1 cellular context compared by ENCODE assay signal in the genomic region with DNA sequence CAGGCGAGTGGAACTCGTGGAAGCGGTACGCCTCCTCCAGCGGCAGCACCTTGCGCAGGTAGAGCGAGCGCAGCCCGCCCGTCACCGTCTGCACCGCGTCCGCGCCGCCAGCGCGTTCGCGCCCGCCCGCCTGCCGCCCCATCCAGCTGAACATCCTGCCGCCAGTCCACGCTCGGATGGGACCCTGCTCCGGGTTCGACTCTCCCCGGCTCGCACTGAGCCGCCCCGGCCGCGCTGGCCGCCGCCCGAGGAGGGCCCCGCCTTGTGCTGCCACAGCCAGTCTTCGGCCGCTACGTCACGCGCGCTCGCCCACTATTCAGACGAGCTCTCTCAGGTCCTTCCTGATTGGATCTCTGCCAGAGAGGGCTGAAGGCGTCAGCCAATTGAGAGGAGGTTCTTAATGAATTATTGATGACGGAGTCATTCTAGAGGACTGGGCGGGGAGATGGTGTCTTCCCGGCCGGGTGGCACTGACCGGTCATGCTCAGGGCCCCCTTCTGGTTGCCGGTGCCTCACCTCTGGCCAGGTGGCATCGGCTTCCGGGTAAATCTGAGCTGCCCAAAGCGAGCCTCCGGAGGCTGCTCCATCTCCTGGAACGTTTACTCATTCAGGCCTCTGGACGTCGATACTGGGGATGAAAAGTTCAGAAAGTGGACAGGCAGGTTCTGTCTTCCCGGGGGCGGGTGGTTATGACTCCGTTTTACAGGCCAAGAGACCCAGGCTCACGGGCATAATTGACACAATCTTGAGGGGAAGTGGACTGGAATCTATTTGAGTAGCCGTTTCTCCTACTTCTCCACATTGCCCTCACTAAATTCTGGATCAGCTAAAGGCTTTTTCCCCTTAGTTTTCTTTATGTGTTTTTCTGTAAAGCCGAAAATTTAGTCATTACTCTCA.
TF ChIP-seq lines count a peak whose summit lies in the region.

A gene (minus strand): TSS at position 217 of the 897 bp plus-strand sequence. CDS start 63 bp downstream, at position 154.

TF ChIP-seq in HepG2, 621 proteins besides CTCF, POLR2A, EP300 and RAD21 (continued from another document and continues in another):
- TF ChIP-seq, protein P1, sequence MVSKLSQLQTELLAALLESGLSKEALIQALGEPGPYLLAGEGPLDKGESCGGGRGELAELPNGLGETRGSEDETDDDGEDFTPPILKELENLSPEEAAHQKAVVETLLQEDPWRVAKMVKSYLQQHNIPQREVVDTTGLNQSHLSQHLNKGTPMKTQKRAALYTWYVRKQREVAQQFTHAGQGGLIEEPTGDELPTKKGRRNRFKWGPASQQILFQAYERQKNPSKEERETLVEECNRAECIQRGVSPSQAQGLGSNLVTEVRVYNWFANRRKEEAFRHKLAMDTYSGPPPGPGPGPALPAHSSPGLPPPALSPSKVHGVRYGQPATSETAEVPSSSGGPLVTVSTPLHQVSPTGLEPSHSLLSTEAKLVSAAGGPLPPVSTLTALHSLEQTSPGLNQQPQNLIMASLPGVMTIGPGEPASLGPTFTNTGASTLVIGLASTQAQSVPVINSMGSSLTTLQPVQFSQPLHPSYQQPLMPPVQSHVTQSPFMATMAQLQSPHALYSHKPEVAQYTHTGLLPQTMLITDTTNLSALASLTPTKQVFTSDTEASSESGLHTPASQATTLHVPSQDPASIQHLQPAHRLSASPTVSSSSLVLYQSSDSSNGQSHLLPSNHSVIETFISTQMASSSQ (IDR thresholded peaks at IDR 0.05; ENCODE audit: low read depth), result no peak
- TF ChIP-seq, protein P1 (CRISPR knock-in tag; IDR thresholded peaks at IDR 0.05; ENCODE audit: borderline replicate concordance), result peak; percentile 71; the same call in 1 of the 2 replicates
- TF ChIP-seq GPN1 (CRISPR knock-in tag; IDR thresholded peaks at IDR 0.05; ENCODE audit: borderline replicate concordance) (no peak), ESRRA (CRISPR knock-in tag; IDR thresholded peaks at IDR 0.05; ENCODE audit: low read depth) (no peak), NBN (conservative IDR thresholded peaks at IDR 0.05) (no peak), KLF15 (CRISPR knock-in tag; IDR thresholded peaks at IDR 0.05; ENCODE audit: borderline replicate concordance) (no peak), ZNF296 (CRISPR knock-in tag; conservative IDR thresholded peaks at IDR 0.05) (no peak), SMYD3 (CRISPR knock-in tag; IDR thresholded peaks at IDR 0.05) (0 out of 2 replicates have a peak, but pooled peaks have one; percentile 23), CREB1 (IDR thresholded peaks at IDR 0.05) (peak; percentile 95), CREB1 (CRISPR knock-in tag; IDR thresholded peaks at IDR 0.05) (peak; percentile 94), HOXA5 (CRISPR knock-in tag; IDR thresholded peaks at IDR 0.05) (0 out of 2 replicates have a peak, but pooled peaks have one; percentile 58), ZFP36L1 (CRISPR knock-in tag; IDR thresholded peaks at IDR 0.05) (no peak), SPEN (CRISPR knock-in tag; IDR thresholded peaks at IDR 0.05; ENCODE audit: low read depth) (peak; percentile 80; the same call in 1 of the 2 replicates), JDP2 (CRISPR knock-in tag; IDR thresholded peaks at IDR 0.05; ENCODE audit: borderline replicate concordance) (no peak; the same call in 1 of the 2 replicates), NR2F1 (CRISPR knock-in tag; IDR thresholded peaks at IDR 0.05) (no peak), ZNF607 (CRISPR knock-in tag; IDR thresholded peaks at IDR 0.05; ENCODE audit: borderline replicate concordance) (no peak), SSRP1 (CRISPR knock-in tag; IDR thresholded peaks at IDR 0.05) (no peak), ZNF781 (CRISPR knock-in tag; IDR thresholded peaks at IDR 0.05; ENCODE audit: borderline replicate concordance, not compliant biosample characterization) (no peak), SYNCRIP (IDR thresholded peaks at IDR 0.05; ENCODE audit: insufficient read depth, low read depth, low read length) (no peak), ATF1 (CRISPR knock-in tag; IDR thresholded peaks at IDR 0.05) (peak; percentile 91), ZNF75D (CRISPR knock-in tag; IDR thresholded peaks at IDR 0.05; ENCODE audit: borderline replicate concordance) (no peak), SIX4 (CRISPR knock-in tag; IDR thresholded peaks at IDR 0.05) (no peak), ZC3H13 (CRISPR knock-in tag; IDR thresholded peaks at IDR 0.05) (no peak), ZFP90 (CRISPR knock-in tag; IDR thresholded peaks at IDR 0.05; ENCODE audit: borderline replicate concordance) (no peak), NFIC (IDR thresholded peaks at IDR 0.05; ENCODE audit: low read length) (no peak), ZKSCAN5 (CRISPR knock-in tag; IDR thresholded peaks at IDR 0.05) (no peak), ZNF713 (CRISPR knock-in tag; IDR thresholded peaks at IDR 0.05) (no peak), RCOR2 (CRISPR knock-in tag; IDR thresholded peaks at IDR 0.05) (no peak), ADNP (CRISPR knock-in tag; IDR thresholded peaks at IDR 0.05) (no peak), NFE2L2 (IDR thresholded peaks at IDR 0.05; ENCODE audit: low read length) (no peak), ZSCAN30 (CRISPR knock-in tag; IDR thresholded peaks at IDR 0.05) (no peak)
- TF ChIP-seq, protein P2, sequence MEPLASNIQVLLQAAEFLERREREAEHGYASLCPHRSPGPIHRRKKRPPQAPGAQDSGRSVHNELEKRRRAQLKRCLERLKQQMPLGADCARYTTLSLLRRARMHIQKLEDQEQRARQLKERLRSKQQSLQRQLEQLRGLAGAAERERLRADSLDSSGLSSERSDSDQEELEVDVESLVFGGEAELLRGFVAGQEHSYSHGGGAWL (CRISPR knock-in tag; IDR thresholded peaks at IDR 0.05), result peak; percentile 73
- TF ChIP-seq, protein P3, sequence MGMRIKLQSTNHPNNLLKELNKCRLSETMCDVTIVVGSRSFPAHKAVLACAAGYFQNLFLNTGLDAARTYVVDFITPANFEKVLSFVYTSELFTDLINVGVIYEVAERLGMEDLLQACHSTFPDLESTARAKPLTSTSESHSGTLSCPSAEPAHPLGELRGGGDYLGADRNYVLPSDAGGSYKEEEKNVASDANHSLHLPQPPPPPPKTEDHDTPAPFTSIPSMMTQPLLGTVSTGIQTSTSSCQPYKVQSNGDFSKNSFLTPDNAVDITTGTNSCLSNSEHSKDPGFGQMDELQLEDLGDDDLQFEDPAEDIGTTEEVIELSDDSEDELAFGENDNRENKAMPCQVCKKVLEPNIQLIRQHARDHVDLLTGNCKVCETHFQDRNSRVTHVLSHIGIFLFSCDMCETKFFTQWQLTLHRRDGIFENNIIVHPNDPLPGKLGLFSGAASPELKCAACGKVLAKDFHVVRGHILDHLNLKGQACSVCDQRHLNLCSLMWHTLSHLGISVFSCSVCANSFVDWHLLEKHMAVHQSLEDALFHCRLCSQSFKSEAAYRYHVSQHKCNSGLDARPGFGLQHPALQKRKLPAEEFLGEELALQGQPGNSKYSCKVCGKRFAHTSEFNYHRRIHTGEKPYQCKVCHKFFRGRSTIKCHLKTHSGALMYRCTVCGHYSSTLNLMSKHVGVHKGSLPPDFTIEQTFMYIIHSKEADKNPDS (CRISPR knock-in tag; IDR thresholded peaks at IDR 0.05), result no peak
- TF ChIP-seq, protein P4, sequence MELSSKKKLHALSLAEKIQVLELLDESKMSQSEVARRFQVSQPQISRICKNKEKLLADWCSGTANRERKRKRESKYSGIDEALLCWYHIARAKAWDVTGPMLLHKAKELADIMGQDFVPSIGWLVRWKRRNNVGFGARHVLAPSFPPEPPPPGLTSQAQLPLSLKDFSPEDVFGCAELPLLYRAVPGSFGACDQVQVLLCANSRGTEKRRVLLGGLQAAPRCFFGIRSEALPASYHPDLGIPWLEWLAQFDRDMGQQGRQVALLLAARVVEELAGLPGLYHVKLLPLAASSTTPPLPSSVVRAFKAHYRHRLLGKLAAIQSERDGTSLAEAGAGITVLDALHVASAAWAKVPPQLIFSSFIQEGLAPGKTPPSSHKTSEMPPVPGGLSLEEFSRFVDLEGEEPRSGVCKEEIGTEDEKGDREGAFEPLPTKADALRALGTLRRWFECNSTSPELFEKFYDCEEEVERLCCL (CRISPR knock-in tag; IDR thresholded peaks at IDR 0.05; ENCODE audit: borderline replicate concordance), result no peak
- TF ChIP-seq, protein P5, sequence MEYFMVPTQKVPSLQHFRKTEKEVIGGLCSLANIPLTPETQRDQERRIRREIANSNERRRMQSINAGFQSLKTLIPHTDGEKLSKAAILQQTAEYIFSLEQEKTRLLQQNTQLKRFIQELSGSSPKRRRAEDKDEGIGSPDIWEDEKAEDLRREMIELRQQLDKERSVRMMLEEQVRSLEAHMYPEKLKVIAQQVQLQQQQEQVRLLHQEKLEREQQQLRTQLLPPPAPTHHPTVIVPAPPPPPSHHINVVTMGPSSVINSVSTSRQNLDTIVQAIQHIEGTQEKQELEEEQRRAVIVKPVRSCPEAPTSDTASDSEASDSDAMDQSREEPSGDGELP (IDR thresholded peaks at IDR 0.05; ENCODE audit: borderline replicate concordance, low read depth), result peak; percentile 47; the same call in 1 of the 2 replicates
- TF ChIP-seq, protein P6, sequence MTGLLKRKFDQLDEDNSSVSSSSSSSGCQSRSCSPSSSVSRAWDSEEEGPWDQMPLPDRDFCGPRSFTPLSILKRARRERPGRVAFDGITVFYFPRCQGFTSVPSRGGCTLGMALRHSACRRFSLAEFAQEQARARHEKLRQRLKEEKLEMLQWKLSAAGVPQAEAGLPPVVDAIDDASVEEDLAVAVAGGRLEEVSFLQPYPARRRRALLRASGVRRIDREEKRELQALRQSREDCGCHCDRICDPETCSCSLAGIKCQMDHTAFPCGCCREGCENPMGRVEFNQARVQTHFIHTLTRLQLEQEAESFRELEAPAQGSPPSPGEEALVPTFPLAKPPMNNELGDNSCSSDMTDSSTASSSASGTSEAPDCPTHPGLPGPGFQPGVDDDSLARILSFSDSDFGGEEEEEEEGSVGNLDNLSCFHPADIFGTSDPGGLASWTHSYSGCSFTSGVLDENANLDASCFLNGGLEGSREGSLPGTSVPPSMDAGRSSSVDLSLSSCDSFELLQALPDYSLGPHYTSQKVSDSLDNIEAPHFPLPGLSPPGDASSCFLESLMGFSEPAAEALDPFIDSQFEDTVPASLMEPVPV (CRISPR knock-in tag; IDR thresholded peaks at IDR 0.05), result peak; percentile 36; the same call in 1 of the 2 replicates
- TF ChIP-seq, protein P7, sequence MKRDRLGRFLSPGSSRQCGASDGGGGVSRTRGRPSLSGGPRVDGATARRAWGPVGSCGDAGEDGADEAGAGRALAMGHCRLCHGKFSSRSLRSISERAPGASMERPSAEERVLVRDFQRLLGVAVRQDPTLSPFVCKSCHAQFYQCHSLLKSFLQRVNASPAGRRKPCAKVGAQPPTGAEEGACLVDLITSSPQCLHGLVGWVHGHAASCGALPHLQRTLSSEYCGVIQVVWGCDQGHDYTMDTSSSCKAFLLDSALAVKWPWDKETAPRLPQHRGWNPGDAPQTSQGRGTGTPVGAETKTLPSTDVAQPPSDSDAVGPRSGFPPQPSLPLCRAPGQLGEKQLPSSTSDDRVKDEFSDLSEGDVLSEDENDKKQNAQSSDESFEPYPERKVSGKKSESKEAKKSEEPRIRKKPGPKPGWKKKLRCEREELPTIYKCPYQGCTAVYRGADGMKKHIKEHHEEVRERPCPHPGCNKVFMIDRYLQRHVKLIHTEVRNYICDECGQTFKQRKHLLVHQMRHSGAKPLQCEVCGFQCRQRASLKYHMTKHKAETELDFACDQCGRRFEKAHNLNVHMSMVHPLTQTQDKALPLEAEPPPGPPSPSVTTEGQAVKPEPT (CRISPR knock-in tag; IDR thresholded peaks at IDR 0.05; ENCODE audit: low read depth), result peak; percentile 62; the same call in 1 of the 2 replicates
- TF ChIP-seq, protein P8, sequence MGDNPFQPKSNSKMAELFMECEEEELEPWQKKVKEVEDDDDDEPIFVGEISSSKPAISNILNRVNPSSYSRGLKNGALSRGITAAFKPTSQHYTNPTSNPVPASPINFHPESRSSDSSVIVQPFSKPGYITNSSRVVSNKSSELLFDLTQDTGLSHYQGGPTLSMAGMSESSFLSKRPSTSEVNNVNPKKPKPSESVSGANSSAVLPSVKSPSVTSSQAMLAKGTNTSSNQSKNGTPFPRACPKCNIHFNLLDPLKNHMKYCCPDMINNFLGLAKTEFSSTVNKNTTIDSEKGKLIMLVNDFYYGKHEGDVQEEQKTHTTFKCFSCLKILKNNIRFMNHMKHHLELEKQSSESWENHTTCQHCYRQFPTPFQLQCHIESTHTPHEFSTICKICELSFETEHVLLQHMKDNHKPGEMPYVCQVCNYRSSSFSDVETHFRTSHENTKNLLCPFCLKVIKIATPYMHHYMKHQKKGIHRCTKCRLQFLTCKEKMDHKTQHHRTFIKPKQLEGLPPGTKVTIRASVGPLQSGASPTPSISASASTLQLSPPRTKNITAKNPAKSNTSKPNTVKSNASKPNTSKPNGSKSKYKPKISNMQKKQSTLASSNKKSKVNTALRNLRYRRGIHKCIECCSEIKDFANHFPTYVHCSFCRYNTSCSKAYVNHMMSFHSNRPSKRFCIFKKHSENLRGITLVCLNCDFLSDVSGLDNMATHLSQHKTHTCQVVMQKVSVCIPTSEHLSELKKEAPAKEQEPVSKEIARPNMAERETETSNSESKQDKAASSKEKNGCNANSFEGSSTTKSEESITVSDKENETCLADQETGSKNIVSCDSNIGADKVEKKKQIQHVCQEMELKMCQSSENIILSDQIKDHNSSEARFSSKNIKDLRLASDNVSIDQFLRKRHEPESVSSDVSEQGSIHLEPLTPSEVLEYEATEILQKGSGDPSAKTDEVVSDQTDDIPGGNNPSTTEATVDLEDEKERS (CRISPR knock-in tag; IDR thresholded peaks at IDR 0.05), result no peak
- TF ChIP-seq, protein P9, sequence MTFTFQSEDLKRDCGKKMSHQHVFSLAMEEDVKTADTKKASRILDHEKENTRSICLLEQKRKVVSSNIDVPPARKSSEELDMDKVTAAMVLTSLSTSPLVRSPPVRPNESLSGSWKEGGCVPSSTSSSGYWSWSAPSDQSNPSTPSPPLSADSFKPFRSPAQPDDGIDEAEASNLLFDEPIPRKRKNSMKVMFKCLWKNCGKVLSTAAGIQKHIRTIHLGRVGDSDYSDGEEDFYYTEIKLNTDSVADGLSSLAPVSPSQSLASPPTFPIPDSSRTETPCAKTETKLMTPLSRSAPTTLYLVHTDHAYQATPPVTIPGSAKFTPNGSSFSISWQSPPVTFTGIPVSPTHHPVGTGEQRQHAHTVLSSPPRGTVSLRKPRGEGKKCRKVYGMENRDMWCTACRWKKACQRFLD (CRISPR knock-in tag; IDR thresholded peaks at IDR 0.05; ENCODE audit: borderline replicate concordance), result no peak
